9 cellular contexts compared by ENCODE assay signal in the genomic region with DNA sequence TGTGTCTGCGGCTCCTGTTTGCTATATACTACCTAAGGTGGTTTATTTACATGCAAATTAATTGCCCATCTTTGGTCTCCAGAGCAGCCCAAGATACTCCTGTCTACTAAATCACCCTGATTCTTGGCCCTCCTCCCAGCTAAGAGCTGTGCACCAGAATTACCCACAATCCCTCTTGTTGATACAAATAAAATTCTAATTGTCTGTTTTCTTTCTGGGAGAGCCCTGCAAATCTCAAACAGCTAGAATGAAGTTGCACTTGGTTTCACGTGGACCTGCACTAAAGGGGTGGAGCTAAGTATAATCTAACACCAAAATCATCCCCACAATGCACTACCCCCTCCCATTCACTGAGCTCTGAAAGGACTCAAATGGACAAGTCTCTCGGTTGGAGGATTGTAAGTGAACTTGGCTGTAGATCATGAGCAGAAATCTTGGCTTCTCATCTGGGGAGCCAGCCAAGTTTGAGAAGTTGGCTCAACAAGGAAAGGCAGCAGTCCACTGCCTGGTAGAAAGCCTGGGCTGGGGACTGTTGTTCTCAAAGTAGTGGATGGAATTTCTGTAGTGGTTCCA. TPM values are rescaled to one million over a fixed set of nuclear protein-coding genes. Genes with fewer than 3 reads are reported as not detected.
DNase-seq lines count a peak whose midpoint lies in the region; ATAC-seq and TF ChIP-seq lines count a peak whose summit lies in the region.
"Had no signal": no experiment of that assay in that cellular context is flagged by ENCODE, and none has a peak within 500 bp of the region (broad histone marks: within the 10 kb centered on the region; RNA-seq: fewer than 3 reads in every experiment).

No MANE protein-coding gene starts in this region.

- peak overlapping the region; percentile 48 for H3K4me2 ChIP-seq in GM23248 (ENCODE audit: unreplicated experiment)

- H3K36me3 Mint-ChIP-seq in activated naive CD8-positive, alpha-beta T cell treated with anti-CD3 and anti-CD28 coated beads, Interleukin-2, amount 10 ng/mL, durations not matched to agents 7 days and 5 days: peaks cover 53% of the 10 kb centered on the region
- H3K36me3 Mint-ChIP-seq in stimulated activated naive B cell treated with anti-CD40 and anti-IgM and Interleukin-4, amounts not matched to agents 10 μg/mL and 1 μg/mL and 100 μg/mL, for 72 hours: peaks cover 19 to 40% of the 10 kb centered on the region in 2 donors
- H3K36me3 Mint-ChIP-seq in endodermal cell (ENCODE audit: low read depth): peaks cover 48% of the 10 kb centered on the region

- DNase-seq in GM23248 (peak; percentile 73), right atrium auricular region (ENCODE audit: low spot score) (peak; percentile 79), endodermal cell (no peak), SK-N-DZ (ENCODE audit: low spot score) (no peak), NCI-H1417 (lab: John Stamatoyannopoulos, UW) (no peak), epidermal melanocyte (ENCODE audit: insufficient read length, low spot score) (no peak)
- no peak for DNase-seq in activated naive CD8-positive, alpha-beta T cell treated with anti-CD3 and anti-CD28 coated beads, Interleukin-2, amount 10 ng/mL, durations not matched to agents 7 days and 5 days
- no peak for DNase-seq in stimulated activated naive B cell treated with anti-CD40 and anti-IgM and Interleukin-4, amounts not matched to agents 10 μg/mL and 1 μg/mL and 100 μg/mL, for 72 hours

- no peaks in the 10 kb centered on the region for H3K27me3 Mint-ChIP-seq in activated naive CD8-positive, alpha-beta T cell treated with anti-CD3 and anti-CD28 coated beads, Interleukin-2, amount 10 ng/mL, durations not matched to agents 7 days and 5 days
- H3K27me3 Mint-ChIP-seq in stimulated activated naive B cell treated with anti-CD40 and anti-IgM and Interleukin-4, amounts not matched to agents 10 μg/mL and 1 μg/mL and 100 μg/mL, for 72 hours: no peaks in the 10 kb centered on the region
- no peaks in the 10 kb centered on the region for H3K27me3 Mint-ChIP-seq in endodermal cell (ENCODE audit: insufficient read depth)

- H3K4me1 Mint-ChIP-seq in activated naive CD8-positive, alpha-beta T cell treated with anti-CD3 and anti-CD28 coated beads, Interleukin-2, amount 10 ng/mL, durations not matched to agents 7 days and 5 days: peaks cover 57% of the 10 kb centered on the region
- peaks cover 30 to 58% of the 10 kb centered on the region in 2 donors for H3K4me1 Mint-ChIP-seq in stimulated activated naive B cell treated with anti-CD40 and anti-IgM and Interleukin-4, amounts not matched to agents 10 μg/mL and 1 μg/mL and 100 μg/mL, for 72 hours
- peaks cover 14% of the 10 kb centered on the region for H3K4me1 Mint-ChIP-seq in endodermal cell

- POLR2A ChIA-PET in activated naive CD8-positive, alpha-beta T cell treated with anti-CD3 and anti-CD28 coated beads, Interleukin-2, amount 10 ng/mL, durations not matched to agents 7 days and 5 days (lab: Charles Lee): no interaction called here

- peak overlapping the region; percentile 60 for H3K27ac Mint-ChIP-seq in activated naive CD8-positive, alpha-beta T cell treated with anti-CD3 and anti-CD28 coated beads, Interleukin-2, amount 10 ng/mL, durations not matched to agents 7 days and 5 days
- H3K27ac Mint-ChIP-seq in stimulated activated naive B cell treated with anti-CD40 and anti-IgM and Interleukin-4, amounts not matched to agents 10 μg/mL and 1 μg/mL and 100 μg/mL, for 72 hours: peak overlapping the region; percentile 47
- H3K27ac Mint-ChIP-seq in endodermal cell: no peak overlapping the region

- H2AFZ ChIP-seq in GM23248: no peak overlapping the region

- H3K79me2 ChIP-seq in GM23248 (ENCODE audit: insufficient read depth): peaks cover 100% of the 10 kb centered on the region

- H3K36me3 ChIP-seq in GM23248 (ENCODE audit: low read depth) (peaks cover 40% of the 10 kb centered on the region), right atrium auricular region (peaks cover 30% of the 10 kb centered on the region), endodermal cell (ENCODE audit: control insufficient read depth, insufficient read depth, low read length) (peaks cover 77% of the 10 kb centered on the region)

- H4K20me1 ChIP-seq in GM23248 (ENCODE audit: insufficient read depth): no peaks in the 10 kb centered on the region

- H3K9me2 ChIP-seq in GM23248 (ENCODE audit: insufficient read depth): no peaks in the 10 kb centered on the region

- H3K4me1 ChIP-seq in GM23248 (ENCODE audit: insufficient read depth): peaks cover 37% of the 10 kb centered on the region
- H3K4me1 ChIP-seq in right atrium auricular region: peaks cover 0 to 83% of the 10 kb centered on the region in 2 donors
- H3K4me1 ChIP-seq in endodermal cell (ENCODE audit: control insufficient read depth, insufficient read depth, low read length): no peaks in the 10 kb centered on the region

- ATAC-seq in activated naive CD8-positive, alpha-beta T cell treated with anti-CD3 and anti-CD28 coated beads, Interleukin-2, amount 10 ng/mL, durations not matched to agents 7 days and 5 days (ENCODE audit: low read depth): no peak
- ATAC-seq in stimulated activated naive B cell treated with anti-CD40 and anti-IgM and Interleukin-4, amounts not matched to agents 10 μg/mL and 1 μg/mL and 100 μg/mL, for 72 hours (replicated peaks): no peak

- in situ Hi-C loops in GM23248 (cut with MboI): no loop called here

- no peak for TF ChIP-seq CTCF in right atrium auricular region (IDR thresholded peaks at IDR 0.05)
- no peak for TF ChIP-seq CTCF in endodermal cell (conservative IDR thresholded peaks at IDR 0.05)

- H3K4me3 Mint-ChIP-seq in activated naive CD8-positive, alpha-beta T cell treated with anti-CD3 and anti-CD28 coated beads, Interleukin-2, amount 10 ng/mL, durations not matched to agents 7 days and 5 days: no peak overlapping the region
- no peak overlapping the region for H3K4me3 Mint-ChIP-seq in stimulated activated naive B cell treated with anti-CD40 and anti-IgM and Interleukin-4, amounts not matched to agents 10 μg/mL and 1 μg/mL and 100 μg/mL, for 72 hours
- H3K4me3 Mint-ChIP-seq in endodermal cell: no peak overlapping the region

- H3K9me3 ChIP-seq in GM23248 (ENCODE audit: low read depth): no peaks in the 10 kb centered on the region
- H3K9me3 ChIP-seq in right atrium auricular region: no peaks in the 10 kb centered on the region
- H3K9me3 ChIP-seq in endodermal cell (ENCODE audit: control insufficient read depth, low read length): no peaks in the 10 kb centered on the region

- no peaks in the 10 kb centered on the region for H3K9me3 Mint-ChIP-seq in activated naive CD8-positive, alpha-beta T cell treated with anti-CD3 and anti-CD28 coated beads, Interleukin-2, amount 10 ng/mL, durations not matched to agents 7 days and 5 days
- no peaks in the 10 kb centered on the region for H3K9me3 Mint-ChIP-seq in stimulated activated naive B cell treated with anti-CD40 and anti-IgM and Interleukin-4, amounts not matched to agents 10 μg/mL and 1 μg/mL and 100 μg/mL, for 72 hours
- H3K9me3 Mint-ChIP-seq in endodermal cell: no peaks in the 10 kb centered on the region

- H3K4me3 ChIP-seq in GM23248 (no peak overlapping the region), right atrium auricular region (no peak overlapping the region), endodermal cell (ENCODE audit: low read length) (no peak overlapping the region)
- H3K4me3 ChIP-seq: SK-N-MC had no signal

- WGBS in GM23248 (ENCODE audit: low coverage in 1 of 2, low lambda C conversion rate in 2 of 2, missing lambda C conversion rate in 2 of 2), 2 experiments: 27 to 28% methylated on average over 3 of the region's 3 CpGs
- 97 to 100% methylated on average over 2 to 3 of the region's 3 CpGs for WGBS in endodermal cell (ENCODE audit: insufficient coverage in 1 of 2, insufficient read length in 1 of 2), 2 experiments

- no peaks in the 10 kb centered on the region for H3K27me3 ChIP-seq in GM23248 (replicated peaks; ENCODE audit: insufficient read depth)
- H3K27me3 ChIP-seq in right atrium auricular region: no peaks in the 10 kb centered on the region
- no peaks in the 10 kb centered on the region for H3K27me3 ChIP-seq in endodermal cell (ENCODE audit: control insufficient read depth, insufficient read depth, low read length, poor library complexity, severe bottlenecking)

- H3K27ac ChIP-seq in GM23248: peak overlapping the region; percentile 44
- H3K27ac ChIP-seq in right atrium auricular region: peak overlapping the region; percentile 53 to 74
- no peak overlapping the region for H3K27ac ChIP-seq in endodermal cell (ENCODE audit: low read depth, low read length)
- H3K27ac ChIP-seq: SK-N-MC had no signal

- peak overlapping the region; percentile 15; the same call in 1 of the 2 replicates for H3K9ac ChIP-seq in GM23248
- no peak overlapping the region for H3K9ac ChIP-seq in endodermal cell (ENCODE audit: extremely low read depth, low read length, poor library complexity, severe bottlenecking)

- peaks cover 23% of the 10 kb centered on the region for H3F3A ChIP-seq in GM23248 (ENCODE audit: insufficient read depth)

RNA-seq across cellular contexts. Expression of a gene that starts 6.6 kb away (rescaled TPM):
- total RNA-seq in GM23248 (2014; rRNA removed; shearing (Covaris generic)): 41.1 and 44.5 TPM in 2 replicates
- polyA plus RNA-seq in GM23248 (2016; fragmentation: Nextera tagmentation; extraction: Ambion mirVana): 52.8 and 52.9 TPM in 2 replicates
- total RNA-seq in activated naive CD8-positive, alpha-beta T cell treated with anti-CD3 and anti-CD28 coated beads, Interleukin-2, amount 10 ng/mL, durations not matched to agents 7 days and 5 days: 100 to 1,000 TPM; 150 to 155 TPM
- total RNA-seq in right atrium auricular region (10 to 100 TPM; 37.0 to 67.5 TPM), endodermal cell (10 to 100 TPM; 44.3 to 49.0 TPM)
- polyA plus RNA-seq in endodermal cell (2013, experiment 1 of 2): 36.4 TPM
- 30.5 TPM for polyA plus RNA-seq in endodermal cell (2013, experiment 2 of 2)
- polyA plus RNA-seq in SK-N-DZ (2014; cell fraction: cytosol; rRNA removed): 36.6 and 38.1 TPM in 2 replicates
- polyA plus RNA-seq in SK-N-DZ (2014; cell fraction: nucleus; rRNA removed): 20.2 and 22.4 TPM in 2 replicates

Comparison
In these comparisons a context has a peak if more than half of its experiments do, and no peak if none do; other contexts are left out.
1. DNase-seq: peak in GM23248 (single experiment) and right atrium auricular region (single experiment); none in activated naive CD8-positive, alpha-beta T cell treated with anti-CD3 and anti-CD28 coated beads, Interleukin-2, amount 10 ng/mL, durations not matched to agents 7 days and 5 days (single experiment), stimulated activated naive B cell treated with anti-CD40 and anti-IgM and Interleukin-4, amounts not matched to agents 10 μg/mL and 1 μg/mL and 100 μg/mL, for 72 hours (single experiment), endodermal cell (single experiment), SK-N-DZ (single experiment), NCI-H1417 (0 of 3) and epidermal melanocyte (single experiment).